ENCODE assay signal across 8 cellular contexts in genomic region chr19:49056902-49057596, GRCh38. TPM values are rescaled to one million over a fixed set of nuclear protein-coding genes. Genes with fewer than 3 reads are reported as not detected.
DNase-seq lines count a peak whose midpoint lies in the region; ATAC-seq and TF ChIP-seq lines count a peak whose summit lies in the region.
"Not testable (repeated sequence)": the region's sequence is repeated elsewhere in the genome, so short reads cannot be mapped to it uniquely, and the experiment has no call there.

No MANE protein-coding gene starts in this region.

- POLR2A ChIA-PET in Caco-2 (lab: Charles Lee) (interaction anchor here (0.6 kb wide), 1 partner anchor 64 kb away, joined by 9 read pairs; the partner anchor contains the start of gene GYS1), Panc1 (lab: Charles Lee) (interaction anchor here (0.6 kb wide), 1 partner anchor 38 kb away, joined by 4 read pairs; no protein-coding TSS in a partner anchor)

- H3K36me3 ChIP-seq in Caco-2 (ENCODE audit: control insufficient read depth, insufficient read depth, low read length); Panc1 (ENCODE audit: control insufficient read depth, insufficient read depth, low read length); cardiac muscle cell; mesenchymal stem cell (ENCODE audit: control insufficient read depth in 1 of 2, insufficient read depth in 2 of 2, low read depth in 1 of 2, low read length in 2 of 2); prostate gland: not testable (repeated sequence)

- peak; percentile 57 for ATAC-seq in Panc1
- ATAC-seq in activated T-helper 17 cell treated with anti-CD3 and anti-CD28 coated beads, Interleukin-2, amount 50 U/mL, for 72 hours (replicated peaks) = not testable (repeated sequence)

- not testable (repeated sequence) for H3K27me3 Mint-ChIP-seq in Caco-2 (ENCODE audit: insufficient read depth, unreplicated experiment)
- H3K27me3 Mint-ChIP-seq in activated T-helper 17 cell treated with anti-CD3 and anti-CD28 coated beads, Interleukin-2, amount 50 U/mL, for 72 hours = peaks cover 27% of the 10 kb centered on the region
- peaks cover 86% of the 10 kb centered on the region for H3K27me3 Mint-ChIP-seq in dendritic cell treated with granulocyte-macrophage colony-stimulating factor and Interleukin-4, amounts not matched to agents 40 ng/mL and 50 ng/mL, for 4 days
- H3K27me3 Mint-ChIP-seq in type B pancreatic cell = peaks cover 31% of the 10 kb centered on the region

- peak overlapping the region in 1 of 2 experiments; percentile 34 for H2BK12ac ChIP-seq in mesenchymal stem cell (ENCODE audit: low read length in 2 of 2)

- peak overlapping the region; percentile 93 for H3K4me2 ChIP-seq in mesenchymal stem cell (ENCODE audit: low read length, poor library complexity, severe bottlenecking)

- H3K18ac ChIP-seq in mesenchymal stem cell (ENCODE audit: low read depth in 1 of 2, low read length in 2 of 2) = peak overlapping the region; percentile 33 to 91

- H2AFZ ChIP-seq in mesenchymal stem cell (ENCODE audit: low read depth, low read length) = peak overlapping the region; percentile 82

- not testable (repeated sequence) for TF ChIP-seq POLR2A in prostate gland (IDR thresholded peaks at IDR 0.05)

- H3K27ac Mint-ChIP-seq in Caco-2 (ENCODE audit: unreplicated experiment) (peak overlapping the region; percentile 3), type B pancreatic cell (peak overlapping the region; percentile 62)
- not testable (repeated sequence) for H3K27ac Mint-ChIP-seq in activated T-helper 17 cell treated with anti-CD3 and anti-CD28 coated beads, Interleukin-2, amount 50 U/mL, for 72 hours; dendritic cell treated with granulocyte-macrophage colony-stimulating factor and Interleukin-4, amounts not matched to agents 40 ng/mL and 50 ng/mL, for 4 days

- not testable (repeated sequence) for H3K4me1 Mint-ChIP-seq in Caco-2 (ENCODE audit: low read depth, unreplicated experiment); activated T-helper 17 cell treated with anti-CD3 and anti-CD28 coated beads, Interleukin-2, amount 50 U/mL, for 72 hours
- H3K4me1 Mint-ChIP-seq in dendritic cell treated with granulocyte-macrophage colony-stimulating factor and Interleukin-4, amounts not matched to agents 40 ng/mL and 50 ng/mL, for 4 days (ENCODE audit: low read depth) = peaks cover 24% of the 10 kb centered on the region
- H3K4me1 Mint-ChIP-seq in type B pancreatic cell (ENCODE audit: unreplicated experiment) = peaks cover 15% of the 10 kb centered on the region

- H2AK5ac ChIP-seq in mesenchymal stem cell (ENCODE audit: low read length, severe bottlenecking) = not testable (repeated sequence)

- H3K79me1 ChIP-seq in mesenchymal stem cell (replicated peaks; ENCODE audit: low read length, poor library complexity, severe bottlenecking) = not testable (repeated sequence)

- H4K8ac ChIP-seq in mesenchymal stem cell (ENCODE audit: low read length) = peak overlapping the region; percentile 12

- H3K9me3 ChIP-seq in Caco-2; Panc1 (ENCODE audit: control insufficient read depth, insufficient read depth, low read depth, low read length); cardiac muscle cell (ENCODE audit: low read depth); mesenchymal stem cell (ENCODE audit: control insufficient read depth, low read length); prostate gland: not testable (repeated sequence)

- H3K4me3 ChIP-seq in Caco-2 (ENCODE audit: low read depth, low read length) = peak overlapping the region; percentile 51
- peak overlapping the region; percentile 49 to 64 for H3K4me3 ChIP-seq in Panc1 (ENCODE audit: low read depth in 2 of 2, low read length in 2 of 2)
- H3K4me3 ChIP-seq in cardiac muscle cell = peak overlapping the region; percentile 49
- peak overlapping the region; percentile 11 to 72 for H3K4me3 ChIP-seq in mesenchymal stem cell (ENCODE audit: insufficient read depth in 1 of 2, low read depth in 1 of 2, low read length in 2 of 2)
- peak overlapping the region; percentile 31 to 35 for H3K4me3 ChIP-seq in prostate gland

- H3K9ac ChIP-seq in mesenchymal stem cell (ENCODE audit: low read length) = peak overlapping the region; percentile 54

- BruUV-seq in Caco-2 (replicated peaks; lab: Mats Ljungman, UMichigan); Panc1 (replicated peaks; lab: Mats Ljungman, UMichigan): not testable (repeated sequence)

- intact Hi-C loops in Caco-2 (cut with micrococcal nuclease; ENCODE audit: unreplicated experiment) = loop anchor here (2.0 kb wide), 1 partner anchor 64 kb away; the partner anchor contains the start of genes GYS1 and RUVBL2
- intact Hi-C loops in Panc1 (cut with micrococcal nuclease; ENCODE audit: unreplicated experiment); dendritic cell treated with granulocyte-macrophage colony-stimulating factor and Interleukin-4, amounts not matched to agents 40 ng/mL and 50 ng/mL, for 4 days (cut with micrococcal nuclease); prostate gland (cut with DNase I): not testable (repeated sequence)

- not testable (repeated sequence) for H3K4me1 ChIP-seq in Caco-2; Panc1 (ENCODE audit: control insufficient read depth, insufficient read depth, low read length); cardiac muscle cell (ENCODE audit: low read depth); prostate gland (replicated peaks)
- peaks cover 17% of the 10 kb centered on the region for H3K4me1 ChIP-seq in mesenchymal stem cell (ENCODE audit: control insufficient read depth, insufficient read depth, low read depth, low read length)

- in situ Hi-C loops in Panc1 (cut with HindIII; ENCODE audit: low pct_unique_long_range_greater_than_20kb, low sequenced_read_pairs) = not testable (repeated sequence)

- H3K14ac ChIP-seq in mesenchymal stem cell (ENCODE audit: low read length in 2 of 2) = peak overlapping the region in 1 of 2 experiments; percentile 86

- TF ChIP-seq CTCF in Caco-2 (IDR thresholded peaks at IDR 0.05; ENCODE audit: insufficient read depth in 1 of 2, low read depth in 1 of 2, low read length in 1 of 2, severe bottlenecking in 1 of 2, unreplicated experiment in 1 of 2); Panc1 (IDR thresholded peaks at IDR 0.05); cardiac muscle cell (IDR thresholded peaks at IDR 0.05; ENCODE audit: low read depth, low read length); prostate gland (IDR thresholded peaks at IDR 0.05); type B pancreatic cell (conservative IDR thresholded peaks at IDR 0.05): not testable (repeated sequence)

- H3K9me3 Mint-ChIP-seq in Caco-2 (ENCODE audit: unreplicated experiment); activated T-helper 17 cell treated with anti-CD3 and anti-CD28 coated beads, Interleukin-2, amount 50 U/mL, for 72 hours; dendritic cell treated with granulocyte-macrophage colony-stimulating factor and Interleukin-4, amounts not matched to agents 40 ng/mL and 50 ng/mL, for 4 days; type B pancreatic cell: not testable (repeated sequence)

- peak in 1 of 2 experiments; percentile 11 for DNase-seq in Caco-2
- DNase-seq in Panc1 (ENCODE audit: low read depth, low spot score); cardiac muscle cell (ENCODE audit: low read depth in 1 of 2, low spot score in 1 of 2); mesenchymal stem cell; prostate gland (ENCODE audit: low spot score); type B pancreatic cell (ENCODE audit: extremely low spot score, unreplicated experiment): not testable (repeated sequence)

- not testable (repeated sequence) for H3K23ac ChIP-seq in mesenchymal stem cell (ENCODE audit: low read length in 2 of 2)

- H3K27ac ChIP-seq in Panc1 (ENCODE audit: low read length) = peak overlapping the region; percentile 51
- H3K27ac ChIP-seq in cardiac muscle cell; mesenchymal stem cell (ENCODE audit: low read length, poor library complexity, severe bottlenecking); prostate gland: not testable (repeated sequence)

- H3K36me3 Mint-ChIP-seq in Caco-2 (ENCODE audit: insufficient read depth, unreplicated experiment); activated T-helper 17 cell treated with anti-CD3 and anti-CD28 coated beads, Interleukin-2, amount 50 U/mL, for 72 hours (ENCODE audit: low read depth); dendritic cell treated with granulocyte-macrophage colony-stimulating factor and Interleukin-4, amounts not matched to agents 40 ng/mL and 50 ng/mL, for 4 days (ENCODE audit: low read depth); type B pancreatic cell: not testable (repeated sequence)

- H3K4me3 Mint-ChIP-seq in Caco-2 (ENCODE audit: unreplicated experiment) (peak overlapping the region; percentile 73), type B pancreatic cell (peak overlapping the region; percentile 87)
- peak overlapping the region; percentile 84 for H3K4me3 Mint-ChIP-seq in activated T-helper 17 cell treated with anti-CD3 and anti-CD28 coated beads, Interleukin-2, amount 50 U/mL, for 72 hours
- peak overlapping the region; percentile 80 for H3K4me3 Mint-ChIP-seq in dendritic cell treated with granulocyte-macrophage colony-stimulating factor and Interleukin-4, amounts not matched to agents 40 ng/mL and 50 ng/mL, for 4 days

- H3K27me3 ChIP-seq in Caco-2 (replicated peaks; ENCODE audit: control insufficient read depth, insufficient read depth, low read length); Panc1 (ENCODE audit: control insufficient read depth, insufficient read depth, low read length); cardiac muscle cell; prostate gland (replicated peaks; ENCODE audit: insufficient read depth): not testable (repeated sequence)
- H3K27me3 ChIP-seq in mesenchymal stem cell (ENCODE audit: control insufficient read depth in 1 of 2, insufficient read depth in 1 of 2, low read length in 2 of 2) = peaks cover 14 to 57% of the 10 kb centered on the region in 2 experiments

- H2BK15ac ChIP-seq in mesenchymal stem cell (ENCODE audit: low read depth, poor library complexity, severe bottlenecking) = not testable (repeated sequence)

- not testable (repeated sequence) for H4K91ac ChIP-seq in mesenchymal stem cell (ENCODE audit: low read length)

- CTCF ChIA-PET in Caco-2 (lab: Charles Lee) = interaction anchor here (0.6 to 2.8 kb wide), 14 partner anchors 8 to 468 kb away, joined by 3 to 16 read pairs (median 5); partner anchors contain the start of genes GYS1, LIN7B, NTF4 and RUVBL2
- CTCF ChIA-PET in Panc1 (lab: Charles Lee) = interaction anchor here (1.0 kb wide), 1 partner anchor 59 kb away, joined by 3 read pairs; no protein-coding TSS in a partner anchor

- H2BK5ac ChIP-seq in mesenchymal stem cell (ENCODE audit: low read depth, low read length, poor library complexity, severe bottlenecking) = not testable (repeated sequence)

- peak overlapping the region; percentile 5 for H2BK120ac ChIP-seq in mesenchymal stem cell (ENCODE audit: low read depth, low read length)

- 18% methylated on average over 20 of the region's 34 CpGs for WGBS in mesenchymal stem cell
- WGBS in prostate gland = 2% methylated on average over 34 of the region's 34 CpGs

- not testable (repeated sequence) for H3K4ac ChIP-seq in mesenchymal stem cell (ENCODE audit: low read depth in 1 of 2, low read length in 2 of 2)

RNA-seq across cellular contexts. Expression of gene CGB7, which starts 0.5 kb away (rescaled TPM):
- total RNA-seq in Caco-2 (2022) (2.2 and 3.0 TPM in 2 replicates), Panc1 (2021; ENCODE audit: unreplicated experiment) (0.95 TPM), cardiac muscle cell (3.9 and 8.3 TPM in 2 replicates), prostate gland (1 to 10 TPM; 2.0 to 2.1 TPM), type B pancreatic cell (ENCODE audit: low replicate concordance) (1.9 and 3.6 TPM in 2 replicates)
- 2.1 TPM for polyA plus RNA-seq in Panc1 (2012; ENCODE audit: insufficient read length)
- under 1 TPM in 1 of 2 donors, not detected in 1; 0.32 TPM for total RNA-seq in activated T-helper 17 cell treated with anti-CD3 and anti-CD28 coated beads, Interleukin-2, amount 50 U/mL, for 72 hours
- 6.5 and 11.5 TPM in 2 replicates for polyA plus RNA-seq in cardiac muscle cell
- polyA plus RNA-seq in mesenchymal stem cell (2013, experiment 1 of 2) = 0.23 TPM
- polyA plus RNA-seq in mesenchymal stem cell (2013, experiment 2 of 2) = 0.27 TPM

RNA-seq across cellular contexts. Expression of gene NTF4, which starts 7.6 kb away (rescaled TPM):
- total RNA-seq in Caco-2 (2022) (9.1 and 10.2 TPM in 2 replicates), Panc1 (2021; ENCODE audit: unreplicated experiment) (0.39 TPM), cardiac muscle cell (11.8 TPM in 2 replicates), prostate gland (10 to 100 TPM in 1 of 2 donors, 1 to 10 TPM in 1; 7.0 to 24.4 TPM), type B pancreatic cell (ENCODE audit: low replicate concordance) (3.9 and 5.2 TPM in 2 replicates)
- 0.70 TPM for polyA plus RNA-seq in Panc1 (2012; ENCODE audit: insufficient read length)
- not detected for total RNA-seq in activated T-helper 17 cell treated with anti-CD3 and anti-CD28 coated beads, Interleukin-2, amount 50 U/mL, for 72 hours
- polyA plus RNA-seq in cardiac muscle cell = 17.0 and 31.7 TPM in 2 replicates
- polyA plus RNA-seq in mesenchymal stem cell (2013, experiment 1 of 2) = 0.17 TPM
- 0.18 TPM for polyA plus RNA-seq in mesenchymal stem cell (2013, experiment 2 of 2)

RNA-seq across cellular contexts. Expression of gene CGB8, which starts 8.1 kb away (rescaled TPM):
- total RNA-seq in Caco-2 (2022) (not detected in 2 replicates), Panc1 (2021; ENCODE audit: unreplicated experiment) (not detected), cardiac muscle cell (not detected in 2 replicates), prostate gland (not detected), type B pancreatic cell (ENCODE audit: low replicate concordance) (9.4 TPM in 1 of 2 replicates, not detected in the other)
- polyA plus RNA-seq in Panc1 (2012; ENCODE audit: insufficient read length) = not detected
- total RNA-seq in activated T-helper 17 cell treated with anti-CD3 and anti-CD28 coated beads, Interleukin-2, amount 50 U/mL, for 72 hours = not detected
- not detected in 2 replicates for polyA plus RNA-seq in cardiac muscle cell
- polyA plus RNA-seq in mesenchymal stem cell (2013, experiment 1 of 2) = not detected
- polyA plus RNA-seq in mesenchymal stem cell (2013, experiment 2 of 2) = not detected

RNA-seq across cellular contexts. Expression of gene CGB5, which starts 13.4 kb away (rescaled TPM):
- total RNA-seq in Caco-2 (2022) (0.49 TPM in 1 of 2 replicates, not detected in the other), Panc1 (2021; ENCODE audit: unreplicated experiment) (not detected), cardiac muscle cell (not detected in 2 replicates), prostate gland (not detected), type B pancreatic cell (ENCODE audit: low replicate concordance) (6.7 TPM in 1 of 2 replicates, not detected in the other)
- not detected for polyA plus RNA-seq in Panc1 (2012; ENCODE audit: insufficient read length)
- total RNA-seq in activated T-helper 17 cell treated with anti-CD3 and anti-CD28 coated beads, Interleukin-2, amount 50 U/mL, for 72 hours = not detected
- not detected in 2 replicates for polyA plus RNA-seq in cardiac muscle cell
- not detected for polyA plus RNA-seq in mesenchymal stem cell (2013, experiment 1 of 2)
- polyA plus RNA-seq in mesenchymal stem cell (2013, experiment 2 of 2) = not detected

RNA-seq across cellular contexts. Expression of gene KCNA7, which starts 15.4 kb away (rescaled TPM):
- total RNA-seq in Caco-2 (2022) = 1.1 and 1.2 TPM in 2 replicates
- 0.03 TPM for total RNA-seq in Panc1 (2021; ENCODE audit: unreplicated experiment)
- polyA plus RNA-seq in Panc1 (2012; ENCODE audit: insufficient read length) = 0.13 TPM
- not detected for total RNA-seq in activated T-helper 17 cell treated with anti-CD3 and anti-CD28 coated beads, Interleukin-2, amount 50 U/mL, for 72 hours
- total RNA-seq in cardiac muscle cell = 1.1 and 2.3 TPM in 2 replicates
- polyA plus RNA-seq in cardiac muscle cell = 1.3 and 1.6 TPM in 2 replicates
- not detected for polyA plus RNA-seq in mesenchymal stem cell (2013, experiment 1 of 2)
- not detected for polyA plus RNA-seq in mesenchymal stem cell (2013, experiment 2 of 2)
- not detected for total RNA-seq in prostate gland
- total RNA-seq in type B pancreatic cell (ENCODE audit: low replicate concordance) = not detected in 2 replicates
